Comparison of ENCODE assay signal across 8 cellular contexts in genomic region chr7:100612730-100613446, GRCh38. TPM values are rescaled to one million over a fixed set of nuclear protein-coding genes. Genes with fewer than 3 reads are reported as not detected.
DNase-seq lines count a peak whose midpoint lies in the region; ATAC-seq and TF ChIP-seq lines count a peak whose summit lies in the region.

No MANE protein-coding gene starts in this region.

- H3K9me2 ChIP-seq in OCI-LY7 (ENCODE audit: insufficient read depth, low read length) = no peaks in the 10 kb centered on the region

- CTCF ChIA-PET in OCI-LY7 (lab: Charles Lee; ENCODE audit: unreplicated experiment) = interaction anchor here (0.5 to 1.6 kb wide), 5 partner anchors 10 to 195 kb away, joined by 3 to 7 read pairs (median 6); partner anchors contain the start of gene POP7

- H2AFZ ChIP-seq in OCI-LY7 (ENCODE audit: low read length) = peak overlapping the region; percentile 57; the same call in 1 of the 2 replicates

- peak; percentile 63 for TF ChIP-seq CTCF in OCI-LY7 (conservative IDR thresholded peaks at IDR 0.05; ENCODE audit: low read length)

- H3K4me3 ChIP-seq in OCI-LY7 (ENCODE audit: low read depth, low read length, poor library complexity, severe bottlenecking) (peak overlapping the region; percentile 69), muscle layer of colon (ENCODE audit: low read depth in 1 of 2, low read length in 2 of 2) (peak overlapping the region; percentile 73 to 77)

- H3K36me3 ChIP-seq in OCI-LY7 (ENCODE audit: insufficient read depth, low read length) (no peaks in the 10 kb centered on the region), muscle layer of colon (ENCODE audit: insufficient read depth, low read length) (peaks cover 5% of the 10 kb centered on the region)

- no peaks in the 10 kb centered on the region for H3K79me2 ChIP-seq in OCI-LY7 (ENCODE audit: insufficient read depth, low read depth, low read length)

- H4K20me1 ChIP-seq in OCI-LY7 (ENCODE audit: insufficient read depth, low read length) = no peaks in the 10 kb centered on the region

- H3K4me1 ChIP-seq in OCI-LY7 (ENCODE audit: insufficient read depth, low read length, poor library complexity, severe bottlenecking) = peaks cover 9% of the 10 kb centered on the region
- peaks cover 10% of the 10 kb centered on the region for H3K4me1 ChIP-seq in muscle layer of colon (ENCODE audit: insufficient read depth, low read length)

- H3K9me3 ChIP-seq in OCI-LY7 (ENCODE audit: low read length) = no peaks in the 10 kb centered on the region
- H3K9me3 ChIP-seq in muscle layer of colon (ENCODE audit: low read length) = no peaks in the 10 kb centered on the region

- BruUV-seq in OCI-LY7 (replicated peaks; lab: Mats Ljungman, UMichigan) = TSS peak; percentile 67

- peak; percentile 23 for DNase-seq in activated CD4-positive, alpha-beta T cell treated with anti-CD3 and anti-CD28 coated beads for 48 hours
- no peak for DNase-seq in activated CD4-positive, alpha-beta T cell treated with anti-CD3 and anti-CD28 coated beads, Interleukin-2, amount 50 U/mL, for 48 hours
- peak; percentile 58 for DNase-seq in OCI-LY7 (ENCODE audit: low spot score)
- peak; percentile 36 for DNase-seq in dermis blood vessel endothelial cell
- no peak for DNase-seq in T-helper 9 cell
- DNase-seq in NCI-H1048 (lab: John Stamatoyannopoulos, UW) = no peak

- peak overlapping the region; percentile 74 for H3K9ac ChIP-seq in muscle layer of colon (ENCODE audit: low read length)

- no peaks in the 10 kb centered on the region for H3K27me3 ChIP-seq in muscle layer of colon (ENCODE audit: control insufficient read depth in 1 of 2, insufficient read depth in 2 of 2, low read length in 2 of 2)

- peak overlapping the region; percentile 99 for H3K4me2 ChIP-seq in OCI-LY7 (ENCODE audit: low read length)

- intact Hi-C loops in OCI-LY7 (cut with micrococcal nuclease; ENCODE audit: unreplicated experiment) = loop anchor here (1.0 to 2.0 kb wide), 3 partner anchors 14 to 78 kb away; partner anchors contain the start of gene GNB2

- ATAC-seq in GM18909 (IDR thresholded peaks at IDR 0.05; ENCODE audit: poor library complexity, unreplicated experiment) = no peak

- H3K27ac ChIP-seq in OCI-LY7 (ENCODE audit: low read depth, low read length, poor library complexity, severe bottlenecking) (no peak overlapping the region), muscle layer of colon (ENCODE audit: low read depth, low read length) (peak overlapping the region; percentile 99)

- POLR2A ChIA-PET in OCI-LY7 (lab: Charles Lee) = interaction anchor here (0.8 to 2.0 kb wide), 17 partner anchors 8 to 287 kb away, joined by 3 to 13 read pairs (median 5); partner anchors contain the start of genes FBXO24, LRCH4, PCOLCE and POP7

RNA-seq across cellular contexts. Expression of gene MOSPD3, which starts 0.5 kb away (rescaled TPM):
- 7.1 and 12.0 TPM in 2 replicates for total RNA-seq in OCI-LY7 (2014; rRNA removed; shearing (Covaris generic))
- 10.4 and 15.1 TPM in 2 replicates for total RNA-seq in OCI-LY7 (2022)
- 4.9 and 10.3 TPM in 2 replicates for total RNA-seq in dermis blood vessel endothelial cell

RNA-seq across cellular contexts. Expression of gene PCOLCE, which starts 10.7 kb away (rescaled TPM):
- 8.8 and 27.6 TPM in 2 replicates for total RNA-seq in OCI-LY7 (2014; rRNA removed; shearing (Covaris generic))
- total RNA-seq in OCI-LY7 (2022) = 32.3 and 38.3 TPM in 2 replicates
- 0.51 and 0.56 TPM in 2 replicates for total RNA-seq in dermis blood vessel endothelial cell

RNA-seq across cellular contexts. Expression of gene FBXO24, which starts 26.8 kb away (rescaled TPM):
- total RNA-seq in OCI-LY7 (2014; rRNA removed; shearing (Covaris generic)) = 0.16 TPM in 1 of 2 replicates, not detected in the other
- total RNA-seq in OCI-LY7 (2022) (1.2 and 1.7 TPM in 2 replicates), dermis blood vessel endothelial cell (0.60 TPM in 1 of 2 replicates, not detected in the other)

RNA-seq across cellular contexts. Expression of gene LRCH4, which starts 27.0 kb away (rescaled TPM):
- total RNA-seq in OCI-LY7 (2014; rRNA removed; shearing (Covaris generic)) = 30.3 and 39.2 TPM in 2 replicates
- 72.0 and 75.5 TPM in 2 replicates for total RNA-seq in OCI-LY7 (2022)
- total RNA-seq in dermis blood vessel endothelial cell = 12.1 and 20.3 TPM in 2 replicates

RNA-seq across cellular contexts. Expression of gene TFR2, which starts 28.5 kb away (rescaled TPM):
- total RNA-seq in OCI-LY7 (2014; rRNA removed; shearing (Covaris generic)) = 8.1 and 12.1 TPM in 2 replicates
- total RNA-seq in OCI-LY7 (2022) (25.0 and 26.0 TPM in 2 replicates), dermis blood vessel endothelial cell (0.68 and 0.70 TPM in 2 replicates)

Comparison
In these comparisons a context has a peak if more than half of its experiments do, and no peak if none do; other contexts are left out.
1. DNase-seq: peak in activated CD4-positive, alpha-beta T cell treated with anti-CD3 and anti-CD28 coated beads for 48 hours (single experiment), OCI-LY7 (single experiment) and dermis blood vessel endothelial cell (single experiment); none in activated CD4-positive, alpha-beta T cell treated with anti-CD3 and anti-CD28 coated beads, Interleukin-2, amount 50 U/mL, for 48 hours (0 of 2), T-helper 9 cell (single experiment) and NCI-H1048 (single experiment).